In the genomic region with DNA sequence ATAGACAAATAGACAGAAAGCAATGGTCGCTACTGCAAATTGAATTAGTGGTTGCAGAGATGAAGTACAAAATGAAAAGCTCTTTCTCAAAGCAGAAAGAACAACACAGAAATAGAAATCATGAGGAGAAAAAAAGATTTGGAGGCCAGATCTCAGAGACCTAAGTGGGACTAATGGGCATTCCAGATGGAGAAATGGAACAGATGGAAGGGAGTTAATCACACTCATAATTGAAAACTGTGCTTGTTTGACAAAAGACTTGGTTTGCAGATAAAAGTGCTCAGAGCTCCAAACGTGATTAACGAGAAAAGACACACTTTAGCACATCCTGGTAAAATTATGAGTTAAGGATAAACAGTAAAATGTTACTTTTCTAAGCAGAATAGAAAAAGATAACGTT, we compare ENCODE assay signal across 27 cellular contexts.
"Had no signal": no experiment of that assay in that cellular context is flagged by ENCODE, and none has a peak within 500 bp of the region (broad histone marks: within the 10 kb centered on the region; RNA-seq: fewer than 3 reads in every experiment).

No MANE protein-coding gene starts in this region.

- H3K4me1 Mint-ChIP-seq: activated B cell treated with CpG ODN at 0.5 μM for 24 hours; activated CD4-positive, alpha-beta T cell treated with anti-CD3 and anti-CD28 coated beads for 36 hours; activated T-helper 17 cell treated with anti-CD3 and anti-CD28 coated beads, Interleukin-2, amount 50 U/mL, for 72 hours; brain; natural killer cell had no signal

- H3K9me3 Mint-ChIP-seq: activated T-cell treated with anti-CD3 and anti-CD28 coated beads, Interleukin-2, amount 50 U/mL, for 24 hours; activated T-helper 17 cell treated with anti-CD3 and anti-CD28 coated beads, Interleukin-2, amount 50 U/mL, for 72 hours; natural killer cell had no signal

- H3K4me3 ChIP-seq: ovary, psoas muscle, right atrium auricular region, thyroid gland, upper lobe of right lung had no signal

- H3K36me3 Mint-ChIP-seq: brain, mesothelial cell of epicardium, natural killer cell had no signal

- DNase-seq: activated B cell treated with CpG ODN at 0.5 μM for 24 hours; activated CD4-positive, alpha-beta T cell treated with anti-CD3 and anti-CD28 coated beads for 36 hours; activated CD4-positive, alpha-beta T cell treated with anti-CD3 and anti-CD28 coated beads, Interleukin-2, amount 50 U/mL, for 4 hours; activated CD8-positive, alpha-beta memory T cell treated with anti-CD3 and anti-CD28 coated beads for 24 hours; activated CD8-positive, alpha-beta memory T cell treated with anti-CD3 and anti-CD28 coated beads, Interleukin-2, amount 50 U/mL, for 4 hours; activated T-cell treated with anti-CD3 and anti-CD28 coated beads, Interleukin-2, amount 50 U/mL, for 24 hours; aorta; dermis blood vessel endothelial cell; effector CD8-positive, alpha-beta T cell; foreskin melanocyte; hypothalamus; left ventricle myocardium superior; mammary epithelial cell; natural killer cell; ovary; psoas muscle; stimulated activated CD4-positive, alpha-beta T cell treated with anti-CD3 and anti-CD28 coated beads, Interleukin-4, amount 100 ng/mL, for 24 hours; stimulated activated naive CD8-positive, alpha-beta T cell treated with anti-CD3 and anti-CD28 coated beads, Interleukin-15, Interleukin-2, amounts not matched to agents 100 U/mL and 50 U/mL, for 24 hours; T1000; thyroid gland; upper lobe of right lung had no signal

- H3K4me1 ChIP-seq: psoas muscle, right atrium auricular region, thyroid gland, upper lobe of right lung had no signal

- H3K27ac ChIP-seq: neutrophil, ovary, psoas muscle, right atrium auricular region, thyroid gland, upper lobe of right lung had no signal

- H3K36me3 ChIP-seq: neutrophil, ovary, right atrium auricular region, thyroid gland, upper lobe of right lung had no signal

- H3K4me3 Mint-ChIP-seq: activated B cell treated with CpG ODN at 0.5 μM for 24 hours; activated CD4-positive, alpha-beta T cell treated with anti-CD3 and anti-CD28 coated beads for 36 hours; activated T-cell treated with anti-CD3 and anti-CD28 coated beads, Interleukin-2, amount 50 U/mL, for 24 hours; activated T-helper 17 cell treated with anti-CD3 and anti-CD28 coated beads, Interleukin-2, amount 50 U/mL, for 72 hours; brain; mesothelial cell of epicardium; natural killer cell had no signal

- H3K9me3 ChIP-seq: neutrophil, ovary, psoas muscle, thyroid gland, upper lobe of right lung had no signal

- H3K27ac Mint-ChIP-seq: activated B cell treated with CpG ODN at 0.5 μM for 24 hours; activated CD4-positive, alpha-beta T cell treated with anti-CD3 and anti-CD28 coated beads for 36 hours; activated naive CD4-positive, alpha-beta T cell treated with anti-CD3 and anti-CD28 coated beads, Interleukin-2, amount 50 U/mL, for 72 hours; activated T-cell treated with anti-CD3 and anti-CD28 coated beads, Interleukin-2, amount 50 U/mL, for 24 hours; activated T-helper 17 cell treated with anti-CD3 and anti-CD28 coated beads, Interleukin-2, amount 50 U/mL, for 72 hours; mesothelial cell of epicardium; natural killer cell had no signal

- H3K27me3 ChIP-seq: neutrophil, ovary, right atrium auricular region, thyroid gland, upper lobe of right lung had no signal
